Comparison of ENCODE assay signal across 23 cellular contexts in the genomic region with DNA sequence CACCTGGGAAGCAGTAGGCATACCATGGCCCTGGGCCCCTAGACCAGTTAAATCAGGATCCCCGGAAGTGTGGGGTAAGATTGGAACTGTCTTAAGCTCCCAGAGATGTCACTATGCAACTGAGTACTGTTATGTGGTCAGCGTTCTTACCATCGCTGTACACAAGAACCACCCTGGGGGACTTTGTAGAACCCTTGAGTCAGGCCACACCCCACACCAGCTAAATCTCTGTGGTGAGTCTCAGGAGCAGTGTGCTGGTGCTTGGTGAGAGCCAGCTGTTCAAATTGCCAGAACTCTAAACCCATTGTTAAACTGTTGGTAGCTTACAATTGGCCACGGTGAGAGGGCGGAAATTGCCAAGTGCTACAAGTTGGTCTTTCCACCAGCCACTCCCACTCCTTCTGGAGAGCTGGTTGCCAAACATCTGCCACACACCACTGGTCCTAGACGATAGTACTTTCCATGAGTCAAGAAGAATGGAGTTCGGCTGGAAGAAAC.
A peak's percentile ranks its signal among the peaks of the same experiment; 100 is the strongest.
DNase-seq lines count a peak whose midpoint lies in the region; ATAC-seq and TF ChIP-seq lines count a peak whose summit lies in the region.
"Had no signal": no experiment of that assay in that cellular context is flagged by ENCODE, and none has a peak within 500 bp of the region (broad histone marks: within the 10 kb centered on the region; RNA-seq: fewer than 3 reads in every experiment).

No MANE protein-coding gene starts in this region.

- H3K36me3 ChIP-seq in PC-3 (ENCODE audit: low read depth, low read length), result no peaks in the 10 kb centered on the region
- H3K36me3 ChIP-seq: HAP-1, heart left ventricle, Peyer's patch, transverse colon had no signal

- no peak overlapping the region for H3K4ac ChIP-seq in H9 (ENCODE audit: low read depth, low read length)

- no peak overlapping the region for H2AFZ ChIP-seq in H9 (ENCODE audit: low read length)
- no peak overlapping the region for H2AFZ ChIP-seq in PC-3 (ENCODE audit: low read length)

- H4K91ac ChIP-seq in H9 (ENCODE audit: insufficient read length, low read depth, low read length), result no peak overlapping the region

- H3K9me3 ChIP-seq in H9 (ENCODE audit: control insufficient read depth, low read depth, low read length), result no peaks in the 10 kb centered on the region
- no peaks in the 10 kb centered on the region for H3K9me3 ChIP-seq in PC-3 (ENCODE audit: low read length)
- H3K9me3 ChIP-seq: HAP-1, heart left ventricle, Peyer's patch, transverse colon had no signal

- peak overlapping the region; percentile 78 for H3K27ac Mint-ChIP-seq in activated CD4-positive, alpha-beta T cell treated with anti-CD3 and anti-CD28 coated beads for 36 hours
- no peak overlapping the region for H3K27ac Mint-ChIP-seq in H9
- H3K27ac Mint-ChIP-seq in activated CD4-positive, alpha-beta memory T cell treated with anti-CD3 and anti-CD28 coated beads, Interleukin-2, amount 10 ng/mL, durations not matched to agents 7 days and 5 days, result no peak overlapping the region
- H3K27ac Mint-ChIP-seq: activated T-helper 1 cell treated with anti-CD3 and anti-CD28 coated beads, Interleukin-12 subunit alpha, Interleukin-12 subunit beta, Interleukin-2, Interleukin-4 antibody, amounts not matched to agents 30 ng/mL and 10 ng/mL and 1 ng/mL, durations not matched to agents 14 hours and 24 hours and 36 hours had no signal

- H3K4me3 ChIP-seq in PC-3 (ENCODE audit: low read length), result no peak overlapping the region
- H3K4me3 ChIP-seq: HAP-1, heart left ventricle, lung, Peyer's patch, transverse colon had no signal

- BruUV-seq in PC-3 (replicated peaks; lab: Mats Ljungman, UMichigan), result no TSS peak

- H4K20me1 ChIP-seq in H9 (ENCODE audit: control insufficient read depth, insufficient read depth, insufficient read length), result no peaks in the 10 kb centered on the region
- no peaks in the 10 kb centered on the region for H4K20me1 ChIP-seq in PC-3 (ENCODE audit: low read length)

- H3K9ac ChIP-seq in H9 (ENCODE audit: extremely low read depth, insufficient read length, low read length) (no peak overlapping the region), PC-3 (ENCODE audit: low read length) (no peak overlapping the region)

- no peak overlapping the region for H2BK20ac ChIP-seq in H9 (ENCODE audit: low read depth, low read length, poor library complexity, severe bottlenecking)

- no peak overlapping the region for H2BK12ac ChIP-seq in H9 (ENCODE audit: insufficient read length, low read depth, low read length)

- H3K4me2 ChIP-seq in H9 (ENCODE audit: insufficient read depth, insufficient read length, low read length) (no peak overlapping the region), PC-3 (ENCODE audit: low read length) (no peak overlapping the region)

- H3K14ac ChIP-seq in H9 (ENCODE audit: insufficient read depth, low read length), result no peak overlapping the region

- H3K79me2 ChIP-seq in H9 (ENCODE audit: insufficient read depth, low read length), result no peaks in the 10 kb centered on the region
- H3K79me2 ChIP-seq in PC-3 (ENCODE audit: low read length), result no peaks in the 10 kb centered on the region

- no peak overlapping the region for H3K56ac ChIP-seq in H9 (ENCODE audit: insufficient read length, low read depth, low read length)

- H3T11ph ChIP-seq in H9 (ENCODE audit: low read length), result no peak overlapping the region

- intact Hi-C loops in activated CD4-positive, alpha-beta T cell treated with anti-CD3 and anti-CD28 coated beads for 36 hours (cut with DNase I, micrococcal nuclease), result no loop called here
- intact Hi-C loops in PC-3 (cut with micrococcal nuclease), result no loop called here

- no peak overlapping the region for H2AK5ac ChIP-seq in H9 (ENCODE audit: insufficient read length, low read length)

- H3K27me3 Mint-ChIP-seq in activated CD4-positive, alpha-beta T cell treated with anti-CD3 and anti-CD28 coated beads for 36 hours, result no peaks in the 10 kb centered on the region
- H3K27me3 Mint-ChIP-seq in H9 (ENCODE audit: low read depth), result peaks cover 7% of the 10 kb centered on the region
- H3K27me3 Mint-ChIP-seq in activated CD4-positive, alpha-beta memory T cell treated with anti-CD3 and anti-CD28 coated beads, Interleukin-2, amount 10 ng/mL, durations not matched to agents 7 days and 5 days, result no peaks in the 10 kb centered on the region

- POLR2A ChIA-PET in activated CD4-positive, alpha-beta T cell treated with anti-CD3 and anti-CD28 coated beads for 36 hours (lab: Charles Lee), result no interaction called here
- POLR2A ChIA-PET in PC-3 (lab: Charles Lee; ENCODE audit: unreplicated experiment), result no interaction called here
- POLR2A ChIA-PET in activated CD4-positive, alpha-beta memory T cell treated with anti-CD3 and anti-CD28 coated beads, Interleukin-2, amount 10 ng/mL, durations not matched to agents 7 days and 5 days (lab: Charles Lee), result no interaction called here

- TF ChIP-seq CTCF in H9 (conservative IDR thresholded peaks at IDR 0.05) (no peak), PC-3 (conservative IDR thresholded peaks at IDR 0.05; ENCODE audit: low read depth, low read length) (no peak)

- no peaks in the 10 kb centered on the region for H3K23me2 ChIP-seq in H9 (ENCODE audit: insufficient read length, low read depth, low read length, poor library complexity, severe bottlenecking)

- no peak overlapping the region for H4K8ac ChIP-seq in H9 (replicated peaks; ENCODE audit: insufficient read length, low read depth, low read length)

- H3K4me1 Mint-ChIP-seq in activated CD4-positive, alpha-beta T cell treated with anti-CD3 and anti-CD28 coated beads for 36 hours, result peaks cover 32% of the 10 kb centered on the region
- peaks cover 11 to 15% of the 10 kb centered on the region in 2 experiments for H3K4me1 Mint-ChIP-seq in H9
- H3K4me1 Mint-ChIP-seq in activated CD4-positive, alpha-beta memory T cell treated with anti-CD3 and anti-CD28 coated beads, Interleukin-2, amount 10 ng/mL, durations not matched to agents 7 days and 5 days, result peaks cover 7% of the 10 kb centered on the region

- no peak overlapping the region for H2BK5ac ChIP-seq in H9 (ENCODE audit: insufficient read length, low read length)

- no peak overlapping the region for H3K23ac ChIP-seq in H9 (ENCODE audit: insufficient read length, low read depth, low read length)

- H4K5ac ChIP-seq in H9 (ENCODE audit: insufficient read length, low read depth, low read length), result no peak overlapping the region

- H3K9me3 Mint-ChIP-seq in activated CD4-positive, alpha-beta T cell treated with anti-CD3 and anti-CD28 coated beads for 36 hours (ENCODE audit: low read depth), result no peaks in the 10 kb centered on the region
- no peaks in the 10 kb centered on the region; a peak in 1 of 5 replicates for H3K9me3 Mint-ChIP-seq in H9
- H3K9me3 Mint-ChIP-seq in activated CD4-positive, alpha-beta memory T cell treated with anti-CD3 and anti-CD28 coated beads, Interleukin-2, amount 10 ng/mL, durations not matched to agents 7 days and 5 days, result no peaks in the 10 kb centered on the region
- H3K9me3 Mint-ChIP-seq: activated T-helper 1 cell treated with anti-CD3 and anti-CD28 coated beads, Interleukin-12 subunit alpha, Interleukin-12 subunit beta, Interleukin-2, Interleukin-4 antibody, amounts not matched to agents 30 ng/mL and 10 ng/mL and 1 ng/mL, durations not matched to agents 14 hours and 24 hours and 36 hours had no signal

- no peak for DNase-seq in activated CD4-positive, alpha-beta T cell treated with anti-CD3 and anti-CD28 coated beads for 36 hours
- no peak for DNase-seq in activated CD4-positive, alpha-beta T cell treated with anti-CD3 and anti-CD28 coated beads for 1 hour
- peak; percentile 18 for DNase-seq in H9
- peak; percentile 81 for DNase-seq in RPMI7951 (ENCODE audit: low read depth)
- DNase-seq in stimulated activated naive CD8-positive, alpha-beta T cell treated with anti-CD3 and anti-CD28 coated beads, Interleukin-15, Interleukin-2, amounts not matched to agents 100 U/mL and 50 U/mL, for 24 hours, result no peak
- DNase-seq in PC-3, result no peak
- DNase-seq in EL, result no peak
- DNase-seq in activated CD4-positive, alpha-beta memory T cell treated with anti-CD3 and anti-CD28 coated beads, Interleukin-2, amount 10 ng/mL, durations not matched to agents 7 days and 5 days, result no peak
- DNase-seq: 8988T; kidney glomerular epithelial cell; NCI-H1417 treated with DMSO at 0.1 percent for 48 hours; NCI-H2081 treated with DMSO at 0.1 percent for 48 hours; NCI-H446 treated with DMSO at 0.1 percent for 48 hours; Peyer's patch; stimulated activated CD4-positive, alpha-beta T cell treated with anti-CD3 and anti-CD28 coated beads, Interleukin-4, amount 100 ng/mL, for 4 hours; stimulated activated naive CD4-positive, alpha-beta T cell treated with Interleukin-2 at 50 U/mL for 16 hours; transverse colon had no signal

- H3K9me2 ChIP-seq in PC-3 (replicated peaks; ENCODE audit: low read length), result no peaks in the 10 kb centered on the region

- H3K27ac ChIP-seq in H9 (ENCODE audit: insufficient read length, low read depth, low read length), result no peak overlapping the region
- no peak overlapping the region for H3K27ac ChIP-seq in PC-3 (ENCODE audit: low read length)
- H3K27ac ChIP-seq: epithelial cell of prostate, heart left ventricle, Peyer's patch, transverse colon had no signal

- H3F3A ChIP-seq in PC-3 (ENCODE audit: low read length, unreplicated experiment), result no peaks in the 10 kb centered on the region

- WGBS in H9 (ENCODE audit: extremely low coverage, insufficient read length, low lambda C conversion rate), result no CpG with 5 or more reads among the region's 7 CpGs

- CTCF ChIA-PET in activated CD4-positive, alpha-beta T cell treated with anti-CD3 and anti-CD28 coated beads for 36 hours (lab: Charles Lee), result no interaction called here
- CTCF ChIA-PET in PC-3 (lab: Charles Lee), result no interaction called here
- CTCF ChIA-PET in activated CD4-positive, alpha-beta memory T cell treated with anti-CD3 and anti-CD28 coated beads, Interleukin-2, amount 10 ng/mL, durations not matched to agents 7 days and 5 days (lab: Charles Lee), result no interaction called here

- H3K27me3 ChIP-seq in H9 (ENCODE audit: insufficient read depth, low read length), result no peaks in the 10 kb centered on the region
- peaks cover 72% of the 10 kb centered on the region for H3K27me3 ChIP-seq in PC-3 (ENCODE audit: low read length)
- H3K27me3 ChIP-seq: Peyer's patch, transverse colon had no signal

- H3K36me3 Mint-ChIP-seq in activated CD4-positive, alpha-beta T cell treated with anti-CD3 and anti-CD28 coated beads for 36 hours (ENCODE audit: low read depth), result no peaks in the 10 kb centered on the region
- H3K36me3 Mint-ChIP-seq in H9 (ENCODE audit: insufficient read depth in 1 of 3, low read depth in 3 of 3), result no peaks in the 10 kb centered on the region
- H3K36me3 Mint-ChIP-seq in activated CD4-positive, alpha-beta memory T cell treated with anti-CD3 and anti-CD28 coated beads, Interleukin-2, amount 10 ng/mL, durations not matched to agents 7 days and 5 days (ENCODE audit: low read depth), result no peaks in the 10 kb centered on the region

- H3K4me1 ChIP-seq in H9 (ENCODE audit: insufficient read depth, low read length), result no peaks in the 10 kb centered on the region
- no peaks in the 10 kb centered on the region for H3K4me1 ChIP-seq in PC-3 (ENCODE audit: insufficient read depth, low read length)
- H3K4me1 ChIP-seq: HAP-1, Peyer's patch, transverse colon had no signal

- H2BK15ac ChIP-seq in H9 (ENCODE audit: low read depth, low read length), result no peak overlapping the region

- no peak overlapping the region for H3K4me3 Mint-ChIP-seq in activated CD4-positive, alpha-beta T cell treated with anti-CD3 and anti-CD28 coated beads for 36 hours
- H3K4me3 Mint-ChIP-seq in H9, result no peak overlapping the region
- no peak overlapping the region for H3K4me3 Mint-ChIP-seq in activated CD4-positive, alpha-beta memory T cell treated with anti-CD3 and anti-CD28 coated beads, Interleukin-2, amount 10 ng/mL, durations not matched to agents 7 days and 5 days
- H3K4me3 Mint-ChIP-seq: activated T-helper 1 cell treated with anti-CD3 and anti-CD28 coated beads, Interleukin-12 subunit alpha, Interleukin-12 subunit beta, Interleukin-2, Interleukin-4 antibody, amounts not matched to agents 30 ng/mL and 10 ng/mL and 1 ng/mL, durations not matched to agents 14 hours and 24 hours and 36 hours had no signal

- H2BK120ac ChIP-seq in H9 (ENCODE audit: low read depth, low read length, poor library complexity, severe bottlenecking), result no peak overlapping the region

- no peaks in the 10 kb centered on the region for H3K79me1 ChIP-seq in H9 (ENCODE audit: insufficient read depth, low read depth, low read length, poor library complexity, severe bottlenecking)

- no peak for ATAC-seq in activated CD4-positive, alpha-beta T cell treated with anti-CD3 and anti-CD28 coated beads for 36 hours
- peak; percentile 21 for ATAC-seq in stimulated activated naive CD8-positive, alpha-beta T cell treated with anti-CD3 and anti-CD28 coated beads, Interleukin-15, Interleukin-2, amounts not matched to agents 100 U/mL and 50 U/mL, for 24 hours
- ATAC-seq in PC-3, result no peak
- ATAC-seq: HepG2 had no signal

- no peak overlapping the region for H3K18ac ChIP-seq in H9 (ENCODE audit: insufficient read length, low read depth, low read length)

Comparison
In these comparisons a context has a peak if more than half of its experiments do, and no peak if none do; other contexts are left out.
1. DNase-seq: peak in H9 (single experiment) and RPMI7951 (single experiment); none in activated CD4-positive, alpha-beta T cell treated with anti-CD3 and anti-CD28 coated beads for 36 hours (single experiment), activated CD4-positive, alpha-beta T cell treated with anti-CD3 and anti-CD28 coated beads for 1 hour (single experiment), stimulated activated naive CD8-positive, alpha-beta T cell treated with anti-CD3 and anti-CD28 coated beads, Interleukin-15, Interleukin-2, amounts not matched to agents 100 U/mL and 50 U/mL, for 24 hours (single experiment), PC-3 (single experiment), EL (single experiment) and activated CD4-positive, alpha-beta memory T cell treated with anti-CD3 and anti-CD28 coated beads, Interleukin-2, amount 10 ng/mL, durations not matched to agents 7 days and 5 days (single experiment).